ENCODE assay signal across 16 cellular contexts in the genomic region with DNA sequence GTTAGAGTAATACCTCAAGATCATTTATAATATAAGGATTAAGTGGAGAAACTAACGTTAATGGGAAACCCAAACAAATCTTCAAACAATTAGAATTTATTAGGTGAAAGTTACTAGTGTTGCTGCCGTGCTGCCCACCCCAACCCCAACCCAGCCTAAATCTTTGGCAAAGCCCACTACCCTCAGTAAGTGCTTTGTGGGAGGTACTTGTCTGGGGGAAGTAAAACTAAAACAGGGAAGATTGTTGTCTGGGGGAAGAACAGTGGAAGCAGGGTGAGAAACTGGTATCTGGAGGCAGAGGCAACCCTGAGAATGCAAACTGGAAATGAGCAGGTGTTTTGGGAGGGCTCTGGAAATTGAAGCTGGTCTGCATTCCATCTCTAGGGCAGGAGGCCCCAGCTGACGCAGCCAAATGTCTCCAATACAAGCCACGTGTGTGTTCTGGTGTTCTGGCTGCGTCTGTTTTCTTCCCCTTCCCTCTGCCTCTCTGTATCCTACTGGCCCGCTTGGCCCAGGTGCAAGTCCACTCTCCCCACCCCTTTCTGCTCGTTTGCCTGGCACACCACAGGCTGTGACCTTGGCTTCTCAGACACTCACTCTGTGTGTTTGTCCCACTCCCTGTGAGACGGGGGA. TPM values are rescaled to one million over a fixed set of nuclear protein-coding genes. Genes with fewer than 3 reads are reported as not detected.
DNase-seq lines count a peak whose midpoint lies in the region; ATAC-seq, FAIRE-seq and TF ChIP-seq lines count a peak whose summit lies in the region.
"Had no signal": no experiment of that assay in that cellular context is flagged by ENCODE, and none has a peak within 500 bp of the region (broad histone marks: within the 10 kb centered on the region; RNA-seq: fewer than 3 reads in every experiment).

No MANE protein-coding gene starts in this region.

- H3K9me3 ChIP-seq in small intestine (ENCODE audit: control insufficient read depth, low read depth): no peaks in the 10 kb centered on the region
- H3K9me3 ChIP-seq: HAP-1, MG63 had no signal

- H3K27me3 ChIP-seq in H7 (ENCODE audit: control insufficient read depth, insufficient read depth, low read length): no peaks in the 10 kb centered on the region
- H3K27me3 ChIP-seq in small intestine (ENCODE audit: control insufficient read depth in 2 of 2, insufficient read depth in 2 of 2, low read length in 2 of 2): no peaks in the 10 kb centered on the region
- H3K27me3 ChIP-seq: MG63 had no signal

- ATAC-seq in left ventricle myocardium superior: peak; percentile 83
- no peak for ATAC-seq in GM21367 (IDR thresholded peaks at IDR 0.05; ENCODE audit: unreplicated experiment)
- ATAC-seq in GM18868 (IDR thresholded peaks at IDR 0.05; ENCODE audit: unreplicated experiment): no peak
- ATAC-seq: activated CD4-positive, alpha-beta T cell treated with anti-CD3 and anti-CD28 coated beads for 36 hours; T-cell had no signal

- 23 to 53% (median 41%) methylated on average over 8 of the region's 8 CpGs for WGBS in small intestine, 3 donors

- DNase-seq in H7 (peak; percentile 36), RPMI8226 (peak; percentile 73), left ventricle myocardium superior (peak; percentile 66), small intestine (peak; percentile 42), GM12891 (ENCODE audit: insufficient read length, low spot score) (no peak)
- DNase-seq: activated CD4-positive, alpha-beta T cell treated with anti-CD3 and anti-CD28 coated beads for 36 hours; activated naive CD4-positive, alpha-beta T cell treated with anti-CD3 and anti-CD28 coated beads for 36 hours; CD4-positive, alpha-beta memory T cell; cerebellar nuclear complex; MG63; retina had no signal

- H3K4me1 ChIP-seq in small intestine (ENCODE audit: control insufficient read depth in 2 of 2, insufficient read depth in 1 of 2, low read depth in 1 of 2, low read length in 1 of 2): no peaks in the 10 kb centered on the region

- TF ChIP-seq POLR2A in GM12891 (IDR thresholded peaks at IDR 0.05; ENCODE audit: low read depth, low read length): no peak

- intact Hi-C loops in left ventricle myocardium superior (cut with micrococcal nuclease): no loop called here

- H3K4me3 ChIP-seq in H7 (ENCODE audit: insufficient read depth, low read depth, low read length): no peak overlapping the region
- no peak overlapping the region for H3K4me3 ChIP-seq in small intestine (ENCODE audit: low read depth in 1 of 2, low read length in 2 of 2)
- H3K4me3 ChIP-seq: HAP-1, MG63 had no signal

- H3K36me3 ChIP-seq in H7 (replicated peaks; ENCODE audit: control insufficient read depth, insufficient read depth, low read length): no peaks in the 10 kb centered on the region
- H3K36me3 ChIP-seq in small intestine (ENCODE audit: control insufficient read depth in 2 of 2, insufficient read depth in 2 of 2, low read length in 2 of 2): peaks cover 0 to 2% of the 10 kb centered on the region in 2 donors
- H3K36me3 ChIP-seq: HAP-1 had no signal

- FAIRE-seq in small intestine (lab: Jason Lieb, UNC) (no peak), GM12891 (lab: Jason Lieb, UNC) (no peak)
- FAIRE-seq: G401.6 had no signal

- no peak overlapping the region for H3K27ac ChIP-seq in small intestine (ENCODE audit: low read depth in 1 of 2, low read length in 1 of 2)

TF ChIP-seq in GM12891, 5 proteins besides CTCF, POLR2A, EP300 and RAD21:
- TF ChIP-seq POU2F2 (IDR thresholded peaks at IDR 0.05; ENCODE audit: low read depth, low read length): no peak
- no peak for TF ChIP-seq POLR2AphosphoS5 (IDR thresholded peaks at IDR 0.05; ENCODE audit: low read depth, low read length)
- no peak for TF ChIP-seq TAF1 (IDR thresholded peaks at IDR 0.05; ENCODE audit: low read depth, low read length)
- no peak for TF ChIP-seq SPI1 (IDR thresholded peaks at IDR 0.05; ENCODE audit: low read depth, low read length)
- TF ChIP-seq PAX5 (IDR thresholded peaks at IDR 0.05; ENCODE audit: insufficient read depth, low read length, severe bottlenecking): no peak

RNA-seq across cellular contexts. Expression of a gene that starts 32.7 kb away (rescaled TPM):
- 78.4 and 91.7 TPM in 2 replicates for total RNA-seq in H7 (2014; rRNA removed; shearing (Covaris generic))
- 45.1 TPM for total RNA-seq in left ventricle myocardium superior
- polyA plus RNA-seq in small intestine: 10 to 100 TPM; 11.3 to 14.9 (median 12.3) TPM
- 11.4 TPM for polyA plus RNA-seq in GM12891 (2012; ENCODE audit: low read depth, missing spikeins)
